In genomic region chr15:52118969-52119749, GRCh38 we compare ENCODE assay signal across 27 cellular contexts. TPM values are rescaled to one million over a fixed set of nuclear protein-coding genes. Genes with fewer than 3 reads are reported as not detected.
DNase-seq lines count a peak whose midpoint lies in the region; ATAC-seq, FAIRE-seq and TF ChIP-seq lines count a peak whose summit lies in the region.
"Had no signal": no experiment of that assay in that cellular context is flagged by ENCODE, and none has a peak within 500 bp of the region (broad histone marks: within the 10 kb centered on the region; RNA-seq: fewer than 3 reads in every experiment).

No MANE protein-coding gene starts in this region.

- H3K9me3 ChIP-seq in K562 (replicated peaks; ENCODE audit: control insufficient read depth, insufficient read depth, low read depth, low read length) = no peaks in the 10 kb centered on the region
- H3K9me3 ChIP-seq in CD4-positive, alpha-beta T cell (ENCODE audit: control insufficient read depth, low read length) = no peaks in the 10 kb centered on the region
- H3K9me3 ChIP-seq: A549 had no signal

- H3K9me1 ChIP-seq in K562 (ENCODE audit: control insufficient read depth, insufficient read depth, low read length) = no peaks in the 10 kb centered on the region

- POLR2A ChIA-PET in K562 (lab: Yijun Ruan, JAX) = no interaction called here
- POLR2A ChIA-PET in CD4-positive, alpha-beta T cell (lab: Charles Lee) = no interaction called here

- no peaks in the 10 kb centered on the region for H3K27me3 ChIP-seq in H7 (ENCODE audit: control insufficient read depth, insufficient read depth, low read length)
- H3K27me3 ChIP-seq in K562 (ENCODE audit: control insufficient read depth in 2 of 2, insufficient read depth in 2 of 2, low read length in 2 of 2) = no peaks in the 10 kb centered on the region
- no peaks in the 10 kb centered on the region for H3K27me3 ChIP-seq in CD4-positive, alpha-beta T cell (ENCODE audit: control insufficient read depth, insufficient read depth, low read length)

- no peak for ATAC-seq in K562
- ATAC-seq in stimulated activated naive B cell treated with anti-CD40 and anti-IgM and Interleukin-4, amounts not matched to agents 10 μg/mL and 1 μg/mL and 100 μg/mL, for 72 hours (replicated peaks) = no peak
- ATAC-seq in CD4-positive, alpha-beta T cell (ENCODE audit: poor library complexity) = no peak
- ATAC-seq: A549, Panc1 had no signal

- no peak overlapping the region for H3K9ac ChIP-seq in K562 (ENCODE audit: insufficient read depth in 1 of 2, low read depth in 2 of 2, low read length in 2 of 2)

- no peaks in the 10 kb centered on the region for H3K9me3 Mint-ChIP-seq in stimulated activated naive B cell treated with anti-CD40 and anti-IgM and Interleukin-4, amounts not matched to agents 10 μg/mL and 1 μg/mL and 100 μg/mL, for 72 hours
- no peaks in the 10 kb centered on the region for H3K9me3 Mint-ChIP-seq in CD4-positive, alpha-beta T cell

- no peaks in the 10 kb centered on the region for H3K79me2 ChIP-seq in K562 (ENCODE audit: control insufficient read depth, insufficient read depth, low read length)

- H3K27ac Mint-ChIP-seq in stimulated activated naive B cell treated with anti-CD40 and anti-IgM and Interleukin-4, amounts not matched to agents 10 μg/mL and 1 μg/mL and 100 μg/mL, for 72 hours = peak overlapping the region; percentile 44
- no peak overlapping the region for H3K27ac Mint-ChIP-seq in CD4-positive, alpha-beta T cell
- H3K27ac Mint-ChIP-seq: B cell had no signal

- no peak for TF ChIP-seq POLR2A in K562 (conservative IDR thresholded peaks at IDR 0.05)

- TF ChIP-seq EP300 in K562 (IDR thresholded peaks at IDR 0.05; ENCODE audit: low read length) = no peak

- H2AFZ ChIP-seq in K562 (ENCODE audit: low read depth, low read length) = no peak overlapping the region

- peaks cover 8% of the 10 kb centered on the region in 2 donors for H3K36me3 Mint-ChIP-seq in stimulated activated naive B cell treated with anti-CD40 and anti-IgM and Interleukin-4, amounts not matched to agents 10 μg/mL and 1 μg/mL and 100 μg/mL, for 72 hours
- peaks cover 17% of the 10 kb centered on the region for H3K36me3 Mint-ChIP-seq in CD4-positive, alpha-beta T cell (ENCODE audit: low read depth)
- H3K36me3 Mint-ChIP-seq: CD14-positive monocyte had no signal

- no peaks in the 10 kb centered on the region for H3K27me3 Mint-ChIP-seq in stimulated activated naive B cell treated with anti-CD40 and anti-IgM and Interleukin-4, amounts not matched to agents 10 μg/mL and 1 μg/mL and 100 μg/mL, for 72 hours
- H3K27me3 Mint-ChIP-seq in CD4-positive, alpha-beta T cell = no peaks in the 10 kb centered on the region
- H3K27me3 Mint-ChIP-seq: B cell had no signal

- BruUV-seq in K562 (replicated peaks; lab: Mats Ljungman, UMichigan) = no TSS peak

- no peak overlapping the region for H3K4me2 ChIP-seq in K562 (ENCODE audit: insufficient read depth, low read length)
- H3K4me2 ChIP-seq: A549 had no signal

- no peak overlapping the region for H3K4me3 ChIP-seq in H7 (ENCODE audit: insufficient read depth, low read depth, low read length)
- no peak overlapping the region for H3K4me3 ChIP-seq in K562
- H3K4me3 ChIP-seq: A549, SK-N-MC had no signal

- intact Hi-C loops in K562 (cut with micrococcal nuclease) = no loop called here
- intact Hi-C loops in CD4-positive, alpha-beta T cell (cut with DNase I, micrococcal nuclease) = no loop called here

- CTCF ChIA-PET in K562 (lab: Yijun Ruan, JAX; ENCODE audit: low intra/inter-chr PET ratio) = no interaction called here
- CTCF ChIA-PET in CD4-positive, alpha-beta T cell (lab: Charles Lee) = interaction anchor here (0.6 kb wide), 2 partner anchors 10 to 52 kb away, joined by 3 read pairs; no protein-coding TSS in a partner anchor

- no peaks in the 10 kb centered on the region for H4K20me1 ChIP-seq in K562 (replicated peaks; ENCODE audit: control insufficient read depth, insufficient read depth, low read length)

- H3K4me1 ChIP-seq in K562 (replicated peaks in 1 of 2; ENCODE audit: control insufficient read depth in 2 of 2, insufficient read depth in 2 of 2, low read length in 2 of 2) = peaks cover 11 to 12% of the 10 kb centered on the region in 2 experiments; a peak in 3 of 5 replicates

- in situ Hi-C loops in K562 (cut with MboI) = no loop called here

- no peaks in the 10 kb centered on the region for H3K36me3 ChIP-seq in H7 (replicated peaks; ENCODE audit: control insufficient read depth, insufficient read depth, low read length)
- H3K36me3 ChIP-seq in K562 (ENCODE audit: control insufficient read depth, insufficient read depth, low read length) = no peaks in the 10 kb centered on the region

- TF ChIP-seq CTCF in K562 (IDR thresholded peaks at IDR 0.05 in 2 of 3, conservative IDR thresholded peaks at IDR 0.05 in 1 of 3; ENCODE audit: insufficient read depth in 2 of 3, low read depth in 1 of 3, low read length in 3 of 3) = no peak
- TF ChIP-seq CTCF in CD4-positive, alpha-beta T cell (IDR thresholded peaks at IDR 0.05) = no peak

- DNase-seq in H7 (peak; percentile 48), NCI-H226 (peak; percentile 28), K562 (ENCODE audit: extremely low read depth in 1 of 4, low spot score in 3 of 4) (peak in 1 of 4 experiments; percentile 34), NOMO-1 (lab: John Stamatoyannopoulos, UW; ENCODE audit: unreplicated experiment in 2 of 2) (no peak), DMS53 treated with DMSO at 0.1 percent for 48 hours (lab: John Stamatoyannopoulos, UW; ENCODE audit: unreplicated experiment) (no peak)
- DNase-seq in stimulated activated naive B cell treated with anti-CD40 and anti-IgM and Interleukin-4, amounts not matched to agents 10 μg/mL and 1 μg/mL and 100 μg/mL, for 72 hours = no peak
- no peak for DNase-seq in CD4-positive, alpha-beta T cell
- DNase-seq: Calu3, DND-41, Kasumi-1, MV-4-11, NCI-H1105, NCI-H1436 treated with DMSO at 0.1 percent for 48 hours, NCI-H187 treated with DMSO at 0.1 percent for 48 hours, NCI-H446, NCI-H524 treated with DMSO at 0.1 percent for 48 hours, SIG-M5 had no signal

- H3K4me3 Mint-ChIP-seq in stimulated activated naive B cell treated with anti-CD40 and anti-IgM and Interleukin-4, amounts not matched to agents 10 μg/mL and 1 μg/mL and 100 μg/mL, for 72 hours = no peak overlapping the region
- no peak overlapping the region for H3K4me3 Mint-ChIP-seq in CD4-positive, alpha-beta T cell
- H3K4me3 Mint-ChIP-seq: B cell, CD14-positive monocyte had no signal

- no peak overlapping the region for H3K27ac ChIP-seq in K562 (ENCODE audit: extremely low read depth, low read depth, low read length)
- no peak overlapping the region for H3K27ac ChIP-seq in CD4-positive, alpha-beta T cell (ENCODE audit: low read depth, low read length)
- H3K27ac ChIP-seq: HL-60, SK-N-MC had no signal

- WGBS in K562 (ENCODE audit: insufficient coverage, low coverage, missing lambda C conversion rate) = 11% methylated on average over 1 of the region's 3 CpGs

- FAIRE-seq in K562 (lab: Jason Lieb, UNC) = no peak
- FAIRE-seq: A549, GM12892, H1 had no signal

- peaks cover 3 to 11% of the 10 kb centered on the region in 2 donors for H3K4me1 Mint-ChIP-seq in stimulated activated naive B cell treated with anti-CD40 and anti-IgM and Interleukin-4, amounts not matched to agents 10 μg/mL and 1 μg/mL and 100 μg/mL, for 72 hours
- peaks cover 18% of the 10 kb centered on the region for H3K4me1 Mint-ChIP-seq in CD4-positive, alpha-beta T cell (ENCODE audit: low read depth)
- H3K4me1 Mint-ChIP-seq: B cell had no signal

- no peak for TF ChIP-seq RAD21 in K562 (CRISPR knock-in tag; conservative IDR thresholded peaks at IDR 0.05 in 1 of 2, IDR thresholded peaks at IDR 0.05 in 1 of 2)

TF ChIP-seq in K562, 482 proteins besides CTCF, POLR2A, EP300 and RAD21 (continues in another document):
- TF ChIP-seq SUPT5H (IDR thresholded peaks at IDR 0.05) (no peak), NUFIP1 (IDR thresholded peaks at IDR 0.05; ENCODE audit: partially characterized antibody) (no peak), HINFP (tag; conservative IDR thresholded peaks at IDR 0.05; ENCODE audit: low read depth) (peak; percentile 36; the same call in 1 of the 2 replicates), PHF20 (IDR thresholded peaks at IDR 0.05; ENCODE audit: partially characterized antibody) (no peak), ZNF316 (IDR thresholded peaks at IDR 0.05) (0 out of 2 replicates have a peak, but pooled peaks have one; percentile 5), PURB (CRISPR knock-in tag; IDR thresholded peaks at IDR 0.05; ENCODE audit: low read depth) (no peak), NFIC (IDR thresholded peaks at IDR 0.05) (no peak), GATAD2A (IDR thresholded peaks at IDR 0.05) (no peak), OTX1 (CRISPR knock-in tag; IDR thresholded peaks at IDR 0.05) (0 out of 2 replicates have a peak, but pooled peaks have one; percentile 49)

RNA-seq across cellular contexts. Expression of gene BCL2L10, which starts 6.6 kb away (rescaled TPM):
- total RNA-seq in H7 (2014; rRNA removed; shearing (Covaris generic)) = not detected in 2 replicates
- total RNA-seq in K562 (2011; cell fraction: chromatin; rRNA removed; ENCODE audit: low replicate concordance) = not detected in 2 replicates
- total RNA-seq in K562 (2011; cell fraction: nucleolus; rRNA removed) = not detected in 2 replicates
- total RNA-seq in K562 (2011; cell fraction: nucleoplasm; rRNA removed) = not detected in 2 replicates
- total RNA-seq in K562 (2014; rRNA removed) (not detected in 2 replicates), K562 (2014; rRNA removed; fragmentation: Illumina TruSeq; extraction: Trizol) (not detected in 2 replicates), K562 (2015; rRNA removed; fragmentation: Illumina TruSeq; extraction: Trizol) (not detected in 2 replicates), K562 (2021) (not detected in 2 replicates)
- polyA plus RNA-seq in K562 (2011; rRNA removed) (not detected in 2 replicates), K562 (2014; fragmentation: Illumina TruSeq; extraction: Trizol) (not detected in 2 replicates), K562 (2014; fragmentation: Nextera tagmentation; extraction: Ambion mirVana) (not detected), K562 (2014; rRNA removed) (not detected in 2 replicates)
- polyA plus RNA-seq in K562 (2011; cell fraction: cytosol; rRNA removed) = not detected in 2 replicates
- not detected in 2 replicates for polyA plus RNA-seq in K562 (2011; cell fraction: nucleus; rRNA removed)
- not detected in 2 replicates for polyA plus RNA-seq in K562 (2012)
- not detected in 2 replicates for polyA minus RNA-seq in K562 (2011; rRNA and poly(A)+ RNA removed)
- not detected in 2 replicates for polyA minus RNA-seq in K562 (2011; cell fraction: cytosol; rRNA and poly(A)+ RNA removed)
- polyA minus RNA-seq in K562 (2011; cell fraction: nucleus; rRNA and poly(A)+ RNA removed) = not detected in 2 replicates
- under 1 TPM; 0.20 to 0.55 TPM for total RNA-seq in CD4-positive, alpha-beta T cell
- total RNA-seq: Calu3, H1, M059J, OCI-LY7 had no signal
- polyA plus RNA-seq: CD14-positive monocyte had no signal

Comparison
In these comparisons a context has a peak if more than half of its experiments do, and no peak if none do; other contexts are left out.
1. DNase-seq: peak in H7 (single experiment) and NCI-H226 (single experiment); none in stimulated activated naive B cell treated with anti-CD40 and anti-IgM and Interleukin-4, amounts not matched to agents 10 μg/mL and 1 μg/mL and 100 μg/mL, for 72 hours (single experiment), NOMO-1 (0 of 2), DMS53 treated with DMSO at 0.1 percent for 48 hours (single experiment) and CD4-positive, alpha-beta T cell (0 of 10).